8 cellular contexts compared by ENCODE assay signal in genomic region chr1:226827968-226828513, GRCh38. TPM values are rescaled to one million over a fixed set of nuclear protein-coding genes. Genes with fewer than 3 reads are reported as not detected.
DNase-seq lines count a peak whose midpoint lies in the region; ATAC-seq and TF ChIP-seq lines count a peak whose summit lies in the region.

No MANE protein-coding gene starts in this region.

- peaks cover 5% of the 10 kb centered on the region for H3K27me3 Mint-ChIP-seq in activated T-helper 1 cell treated with anti-CD3 and anti-CD28 coated beads, Interleukin-12 subunit alpha, Interleukin-12 subunit beta, Interleukin-2, Interleukin-4 antibody, amounts not matched to agents 30 ng/mL and 10 ng/mL and 1 ng/mL, durations not matched to agents 14 hours and 24 hours and 36 hours (ENCODE audit: insufficient read depth)
- H3K27me3 Mint-ChIP-seq in neural crest cell (ENCODE audit: low read depth), result no peaks in the 10 kb centered on the region

- peak; percentile 100 for ATAC-seq in stimulated activated naive CD8-positive, alpha-beta T cell treated with anti-CD3 and anti-CD28 coated beads, Interleukin-15, Interleukin-2, amounts not matched to agents 100 U/mL and 50 U/mL, for 24 hours

- DNase-seq in ELR (ENCODE audit: low read depth) (peak; percentile 95), HAP-1 (ENCODE audit: low spot score in 2 of 2) (peak; percentile 92 to 98), LoVo (ENCODE audit: low spot score) (peak; percentile 91), RKO (ENCODE audit: low spot score) (peak; percentile 96), fibroblast of the aortic adventitia (ENCODE audit: low read depth) (peak; percentile 97), neural crest cell (ENCODE audit: low read depth, low spot score) (peak; percentile 99)
- DNase-seq in activated T-helper 1 cell treated with anti-CD3 and anti-CD28 coated beads, Interleukin-12 subunit alpha, Interleukin-12 subunit beta, Interleukin-2, Interleukin-4 antibody, amounts not matched to agents 30 ng/mL and 10 ng/mL and 1 ng/mL, durations not matched to agents 14 hours and 24 hours and 36 hours (ENCODE audit: low spot score), result peak; percentile 91
- DNase-seq in stimulated activated naive CD8-positive, alpha-beta T cell treated with anti-CD3 and anti-CD28 coated beads, Interleukin-15, Interleukin-2, amounts not matched to agents 100 U/mL and 50 U/mL, for 24 hours, result peak; percentile 98

- TF ChIP-seq CTCF in fibroblast of the aortic adventitia (IDR thresholded peaks at IDR 0.05; ENCODE audit: insufficient read depth, low read length), result peak; percentile 96
- peak; percentile 95 for TF ChIP-seq CTCF in neural crest cell (conservative IDR thresholded peaks at IDR 0.05)

- no peaks in the 10 kb centered on the region for H3K9me3 Mint-ChIP-seq in activated T-helper 1 cell treated with anti-CD3 and anti-CD28 coated beads, Interleukin-12 subunit alpha, Interleukin-12 subunit beta, Interleukin-2, Interleukin-4 antibody, amounts not matched to agents 30 ng/mL and 10 ng/mL and 1 ng/mL, durations not matched to agents 14 hours and 24 hours and 36 hours
- H3K9me3 Mint-ChIP-seq in neural crest cell, result no peaks in the 10 kb centered on the region

- in situ Hi-C loops in HAP-1 (cut with MboI; ENCODE audit: low sequenced_read_pairs), result loop anchor here (5.0 kb wide), 2 partner anchors 121 to 191 kb away; no protein-coding TSS in a partner anchor

- peak overlapping the region; percentile 89 for H3K27ac Mint-ChIP-seq in activated T-helper 1 cell treated with anti-CD3 and anti-CD28 coated beads, Interleukin-12 subunit alpha, Interleukin-12 subunit beta, Interleukin-2, Interleukin-4 antibody, amounts not matched to agents 30 ng/mL and 10 ng/mL and 1 ng/mL, durations not matched to agents 14 hours and 24 hours and 36 hours
- peak overlapping the region; percentile 57 for H3K27ac Mint-ChIP-seq in neural crest cell (ENCODE audit: unreplicated experiment)

- H3K36me3 ChIP-seq in HAP-1 (replicated peaks), result no peaks in the 10 kb centered on the region

- H3K4me3 ChIP-seq in HAP-1 (no peak overlapping the region), fibroblast of the aortic adventitia (ENCODE audit: low read depth, low read length) (no peak overlapping the region)

- H3K4me1 Mint-ChIP-seq in activated T-helper 1 cell treated with anti-CD3 and anti-CD28 coated beads, Interleukin-12 subunit alpha, Interleukin-12 subunit beta, Interleukin-2, Interleukin-4 antibody, amounts not matched to agents 30 ng/mL and 10 ng/mL and 1 ng/mL, durations not matched to agents 14 hours and 24 hours and 36 hours (ENCODE audit: low read depth), result peaks cover 32% of the 10 kb centered on the region
- H3K4me1 Mint-ChIP-seq in neural crest cell, result peaks cover 23% of the 10 kb centered on the region

- no peaks in the 10 kb centered on the region for H3K27me3 ChIP-seq in HAP-1 (ENCODE audit: low read depth)

- H3K36me3 Mint-ChIP-seq in activated T-helper 1 cell treated with anti-CD3 and anti-CD28 coated beads, Interleukin-12 subunit alpha, Interleukin-12 subunit beta, Interleukin-2, Interleukin-4 antibody, amounts not matched to agents 30 ng/mL and 10 ng/mL and 1 ng/mL, durations not matched to agents 14 hours and 24 hours and 36 hours (ENCODE audit: low read depth), result peaks cover 2% of the 10 kb centered on the region
- H3K36me3 Mint-ChIP-seq in neural crest cell (ENCODE audit: low read depth), result no peaks in the 10 kb centered on the region

- intact Hi-C loops in activated T-helper 1 cell treated with anti-CD3 and anti-CD28 coated beads, Interleukin-12 subunit alpha, Interleukin-12 subunit beta, Interleukin-2, Interleukin-4 antibody, amounts not matched to agents 30 ng/mL and 10 ng/mL and 1 ng/mL, durations not matched to agents 14 hours and 24 hours and 36 hours (cut with micrococcal nuclease), result loop anchor here (1.0 to 5.0 kb wide), 10 partner anchors 29 to 489 kb away; partner anchors contain the start of genes CDC42BPA and ITPKB

- H3K4me1 ChIP-seq in HAP-1, result peaks cover 5% of the 10 kb centered on the region

- H3K9me3 ChIP-seq in HAP-1, result no peaks in the 10 kb centered on the region

- no peak overlapping the region for H3K4me3 Mint-ChIP-seq in activated T-helper 1 cell treated with anti-CD3 and anti-CD28 coated beads, Interleukin-12 subunit alpha, Interleukin-12 subunit beta, Interleukin-2, Interleukin-4 antibody, amounts not matched to agents 30 ng/mL and 10 ng/mL and 1 ng/mL, durations not matched to agents 14 hours and 24 hours and 36 hours
- no peak overlapping the region for H3K4me3 Mint-ChIP-seq in neural crest cell

RNA-seq across cellular contexts. Expression of gene PSEN2, which starts 42.4 kb away (rescaled TPM):
- total RNA-seq in activated T-helper 1 cell treated with anti-CD3 and anti-CD28 coated beads, Interleukin-12 subunit alpha, Interleukin-12 subunit beta, Interleukin-2, Interleukin-4 antibody, amounts not matched to agents 30 ng/mL and 10 ng/mL and 1 ng/mL, durations not matched to agents 14 hours and 24 hours and 36 hours, result 13.5 and 14.3 TPM in 2 replicates
- total RNA-seq in fibroblast of the aortic adventitia (ENCODE audit: low replicate concordance) (13.1 and 42.7 TPM in 2 replicates), neural crest cell (20.1 and 20.4 TPM in 2 replicates)
